24 cellular contexts compared by ENCODE assay signal in the genomic region with DNA sequence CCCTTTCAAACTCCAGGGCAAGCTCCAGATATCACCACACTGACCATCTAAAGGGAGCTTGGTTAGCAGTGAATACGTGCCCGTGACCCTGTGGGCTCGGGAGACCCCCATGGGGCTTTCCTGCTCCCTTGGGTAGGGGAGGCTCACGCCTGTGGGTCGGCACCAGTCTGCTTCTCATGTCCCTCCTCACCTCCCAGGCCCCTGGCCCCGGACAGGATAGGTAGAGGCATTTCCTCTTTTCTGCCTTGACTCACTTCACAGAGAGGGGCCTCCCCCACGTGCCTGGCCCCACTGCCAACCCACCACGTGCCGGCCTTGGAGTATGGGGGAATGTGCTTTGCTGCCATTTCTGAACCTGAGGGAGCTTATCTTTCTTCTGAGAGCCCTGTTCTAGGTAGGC.
DNase-seq lines count a peak whose midpoint lies in the region; ATAC-seq and TF ChIP-seq lines count a peak whose summit lies in the region.
"Had no signal": no experiment of that assay in that cellular context is flagged by ENCODE, and none has a peak within 500 bp of the region (broad histone marks: within the 10 kb centered on the region; RNA-seq: fewer than 3 reads in every experiment).

No MANE protein-coding gene starts in this region.

- no peak overlapping the region for H3K4me3 Mint-ChIP-seq in stimulated activated naive B cell treated with anti-CD40 and anti-IgM and Interleukin-4, amounts not matched to agents 10 μg/mL and 1 μg/mL and 100 μg/mL, for 72 hours
- H3K4me3 Mint-ChIP-seq: activated CD4-positive, alpha-beta T cell treated with anti-CD3 and anti-CD28 coated beads, Interleukin-2, amount 10 ng/mL, durations not matched to agents 7 days and 5 days; activated CD8-positive, alpha-beta memory T cell treated with anti-CD3 and anti-CD28 coated beads, Interleukin-2, amount 10 ng/mL, durations not matched to agents 7 days and 5 days; activated naive CD8-positive, alpha-beta T cell treated with anti-CD3 and anti-CD28 coated beads for 36 hours; CD14-positive monocyte; central memory CD8-positive, alpha-beta T cell; stimulated activated memory B cell treated with anti-CD40 and anti-IgM and Interleukin-4, amounts not matched to agents 10 μg/mL and 1 μg/mL and 100 μg/mL, for 72 hours; T-helper 17 cell had no signal

- peak; percentile 38 for DNase-seq in KBM-7
- DNase-seq in OCI-M1 (lab: John Stamatoyannopoulos, UW) = peak; percentile 20
- DNase-seq in right lobe of liver = peak in 2 of 3 donors; percentile 45 to 48
- no peak for DNase-seq in stimulated activated naive B cell treated with anti-CD40 and anti-IgM and Interleukin-4, amounts not matched to agents 10 μg/mL and 1 μg/mL and 100 μg/mL, for 72 hours
- DNase-seq in activated effector memory CD4-positive, alpha-beta T cell treated with anti-CD3 and anti-CD28 coated beads, Interleukin-2, amount 50 U/mL, for 16 hours = no peak
- DNase-seq: activated CD4-positive, alpha-beta T cell treated with anti-CD3 and anti-CD28 coated beads, Interleukin-2, amount 10 ng/mL, durations not matched to agents 7 days and 5 days; activated CD8-positive, alpha-beta memory T cell treated with anti-CD3 and anti-CD28 coated beads, Interleukin-2, amount 10 ng/mL, durations not matched to agents 7 days and 5 days; activated naive CD8-positive, alpha-beta T cell treated with anti-CD3 and anti-CD28 coated beads for 36 hours; MM.1S; NCI-H1694 treated with DMSO at 0.1 percent for 48 hours; NCI-H2171; NCI-H524; NK-92 treated with Interleukin-12 subunit alpha and Interleukin-12 subunit beta, amount 100 ng/mL, for 24 hours; SK-N-SH; small intestine; T-helper 17 cell; testis had no signal

- H3K4me1 Mint-ChIP-seq in stimulated activated naive B cell treated with anti-CD40 and anti-IgM and Interleukin-4, amounts not matched to agents 10 μg/mL and 1 μg/mL and 100 μg/mL, for 72 hours = peaks cover 9 to 11% of the 10 kb centered on the region in 2 donors
- H3K4me1 Mint-ChIP-seq: activated CD4-positive, alpha-beta T cell treated with anti-CD3 and anti-CD28 coated beads, Interleukin-2, amount 10 ng/mL, durations not matched to agents 7 days and 5 days; activated CD8-positive, alpha-beta memory T cell treated with anti-CD3 and anti-CD28 coated beads, Interleukin-2, amount 10 ng/mL, durations not matched to agents 7 days and 5 days; activated naive CD8-positive, alpha-beta T cell treated with anti-CD3 and anti-CD28 coated beads for 36 hours; central memory CD8-positive, alpha-beta T cell; T-helper 17 cell had no signal

- H3K9me3 Mint-ChIP-seq in stimulated activated naive B cell treated with anti-CD40 and anti-IgM and Interleukin-4, amounts not matched to agents 10 μg/mL and 1 μg/mL and 100 μg/mL, for 72 hours = no peaks in the 10 kb centered on the region
- H3K9me3 Mint-ChIP-seq: activated CD4-positive, alpha-beta T cell treated with anti-CD3 and anti-CD28 coated beads, Interleukin-2, amount 10 ng/mL, durations not matched to agents 7 days and 5 days; activated naive CD8-positive, alpha-beta T cell treated with anti-CD3 and anti-CD28 coated beads for 36 hours; activated T-helper 2 cell treated with anti-CD3 and anti-CD28 coated beads, Interferon-gamma antibody, Interleukin-2, Interleukin-4, amounts not matched to agents 10 μg/mL and 5 μg/mL and 100 μg/mL, durations not matched to agents 14 hours and 24 hours and 36 hours; CD14-positive monocyte; central memory CD8-positive, alpha-beta T cell; stimulated activated memory B cell treated with anti-CD40 and anti-IgM and Interleukin-4, amounts not matched to agents 10 μg/mL and 1 μg/mL and 100 μg/mL, for 72 hours had no signal

- no peak overlapping the region for H3K27ac ChIP-seq in right lobe of liver
- H3K27ac ChIP-seq: testis, VCaP had no signal

- no peak for TF ChIP-seq CTCF in right lobe of liver (IDR thresholded peaks at IDR 0.05)

- intact Hi-C loops in right lobe of liver (cut with DNase I) = no loop called here

- in situ Hi-C loops in KBM-7 (cut with MboI; ENCODE audit: low pct_unique_long_range_greater_than_20kb, low sequenced_read_pairs) = no loop called here

- WGBS in right lobe of liver (ENCODE audit: insufficient coverage, low coverage, low lambda C conversion rate, missing lambda C conversion rate) = 20% methylated on average over 1 of the region's 9 CpGs

- no peaks in the 10 kb centered on the region for H3K4me1 ChIP-seq in right lobe of liver

- H3K4me3 ChIP-seq in right lobe of liver = no peak overlapping the region
- H3K4me3 ChIP-seq: testis had no signal

- TF ChIP-seq POLR2A in right lobe of liver (IDR thresholded peaks at IDR 0.05) (no peak), GM18505 (IDR thresholded peaks at IDR 0.05; ENCODE audit: borderline replicate concordance, extremely low read depth, insufficient read depth, insufficient read length) (no peak)

- H3K27ac Mint-ChIP-seq in stimulated activated naive B cell treated with anti-CD40 and anti-IgM and Interleukin-4, amounts not matched to agents 10 μg/mL and 1 μg/mL and 100 μg/mL, for 72 hours = no peak overlapping the region
- H3K27ac Mint-ChIP-seq: activated CD4-positive, alpha-beta T cell treated with anti-CD3 and anti-CD28 coated beads, Interleukin-2, amount 10 ng/mL, durations not matched to agents 7 days and 5 days; activated CD8-positive, alpha-beta memory T cell treated with anti-CD3 and anti-CD28 coated beads, Interleukin-2, amount 10 ng/mL, durations not matched to agents 7 days and 5 days; activated naive CD8-positive, alpha-beta T cell treated with anti-CD3 and anti-CD28 coated beads for 36 hours; activated T-helper 2 cell treated with anti-CD3 and anti-CD28 coated beads, Interferon-gamma antibody, Interleukin-2, Interleukin-4, amounts not matched to agents 10 μg/mL and 5 μg/mL and 100 μg/mL, durations not matched to agents 14 hours and 24 hours and 36 hours; stimulated activated memory B cell treated with anti-CD40 and anti-IgM and Interleukin-4, amounts not matched to agents 10 μg/mL and 1 μg/mL and 100 μg/mL, for 72 hours; T-helper 17 cell had no signal

- H3K9me3 ChIP-seq in right lobe of liver = no peaks in the 10 kb centered on the region
- H3K9me3 ChIP-seq: SK-N-SH, testis had no signal

- no peaks in the 10 kb centered on the region for H3K27me3 ChIP-seq in right lobe of liver
- H3K27me3 ChIP-seq: testis had no signal

- ATAC-seq in right lobe of liver (no peak), HG03108 (IDR thresholded peaks at IDR 0.05; ENCODE audit: unreplicated experiment) (no peak), GM18505 (IDR thresholded peaks at IDR 0.05; ENCODE audit: unreplicated experiment) (no peak)
- peak; percentile 44 to 63 for ATAC-seq in stimulated activated naive B cell treated with anti-CD40 and anti-IgM and Interleukin-4, amounts not matched to agents 10 μg/mL and 1 μg/mL and 100 μg/mL, for 72 hours (replicated peaks)
- ATAC-seq: activated CD8-positive, alpha-beta memory T cell treated with anti-CD3 and anti-CD28 coated beads, Interleukin-2, amount 10 ng/mL, durations not matched to agents 7 days and 5 days; stimulated activated memory B cell treated with anti-CD40 and anti-IgM and Interleukin-4, amounts not matched to agents 10 μg/mL and 1 μg/mL and 100 μg/mL, for 72 hours; T-helper 17 cell had no signal

- no peaks in the 10 kb centered on the region for H3K36me3 Mint-ChIP-seq in stimulated activated naive B cell treated with anti-CD40 and anti-IgM and Interleukin-4, amounts not matched to agents 10 μg/mL and 1 μg/mL and 100 μg/mL, for 72 hours
- H3K36me3 Mint-ChIP-seq: activated CD8-positive, alpha-beta memory T cell treated with anti-CD3 and anti-CD28 coated beads, Interleukin-2, amount 10 ng/mL, durations not matched to agents 7 days and 5 days; activated naive CD8-positive, alpha-beta T cell treated with anti-CD3 and anti-CD28 coated beads for 36 hours; CD14-positive monocyte; stimulated activated memory B cell treated with anti-CD40 and anti-IgM and Interleukin-4, amounts not matched to agents 10 μg/mL and 1 μg/mL and 100 μg/mL, for 72 hours had no signal

- no peaks in the 10 kb centered on the region for H3K36me3 ChIP-seq in right lobe of liver

- H3K27me3 Mint-ChIP-seq in stimulated activated naive B cell treated with anti-CD40 and anti-IgM and Interleukin-4, amounts not matched to agents 10 μg/mL and 1 μg/mL and 100 μg/mL, for 72 hours = peaks cover 13 to 32% of the 10 kb centered on the region in 2 donors
- H3K27me3 Mint-ChIP-seq: activated CD4-positive, alpha-beta T cell treated with anti-CD3 and anti-CD28 coated beads, Interleukin-2, amount 10 ng/mL, durations not matched to agents 7 days and 5 days; activated CD8-positive, alpha-beta memory T cell treated with anti-CD3 and anti-CD28 coated beads, Interleukin-2, amount 10 ng/mL, durations not matched to agents 7 days and 5 days; activated naive CD8-positive, alpha-beta T cell treated with anti-CD3 and anti-CD28 coated beads for 36 hours had no signal

Comparison
In these comparisons a context has a peak if more than half of its experiments do, and no peak if none do; other contexts are left out.
1. DNase-seq: peak in KBM-7 (single experiment), OCI-M1 (single experiment) and right lobe of liver (2 of 3); none in stimulated activated naive B cell treated with anti-CD40 and anti-IgM and Interleukin-4, amounts not matched to agents 10 μg/mL and 1 μg/mL and 100 μg/mL, for 72 hours (single experiment) and activated effector memory CD4-positive, alpha-beta T cell treated with anti-CD3 and anti-CD28 coated beads, Interleukin-2, amount 50 U/mL, for 16 hours (single experiment).
2. ATAC-seq: peak in stimulated activated naive B cell treated with anti-CD40 and anti-IgM and Interleukin-4, amounts not matched to agents 10 μg/mL and 1 μg/mL and 100 μg/mL, for 72 hours (2 of 2); none in right lobe of liver (0 of 4), HG03108 (single experiment) and GM18505 (single experiment).